In genomic region chr1:40389871-40390560, GRCh38 we compare ENCODE assay signal across 10 cellular contexts. TPM values are rescaled to one million over a fixed set of nuclear protein-coding genes. Genes with fewer than 3 reads are reported as not detected.
A peak's percentile ranks its signal among the peaks of the same experiment; 100 is the strongest.
DNase-seq lines count a peak whose midpoint lies in the region; ATAC-seq and TF ChIP-seq lines count a peak whose summit lies in the region.
"Had no signal": no experiment of that assay in that cellular context is flagged by ENCODE, and none has a peak within 500 bp of the region (broad histone marks: within the 10 kb centered on the region; RNA-seq: fewer than 3 reads in every experiment).

No MANE protein-coding gene starts in this region.

- no peak for TF ChIP-seq POLR2A in uterus (IDR thresholded peaks at IDR 0.05)

- H3K4me3 Mint-ChIP-seq in activated naive CD4-positive, alpha-beta T cell treated with anti-CD3 and anti-CD28 coated beads, Interleukin-2, amount 50 U/mL, for 24 hours, result peak overlapping the region; percentile 83

- H3K36me3 ChIP-seq in mesenchymal stem cell (ENCODE audit: control insufficient read depth in 1 of 2, insufficient read depth in 2 of 2, low read depth in 1 of 2, low read length in 2 of 2) (no peaks in the 10 kb centered on the region), uterus (no peaks in the 10 kb centered on the region), SK-N-SH (replicated peaks in 1 of 2; ENCODE audit: control insufficient read depth in 1 of 2, insufficient read depth in 2 of 2, low read length in 1 of 2) (peaks cover 0 to 2% of the 10 kb centered on the region in 2 experiments)

- no peak overlapping the region for H3K18ac ChIP-seq in mesenchymal stem cell (ENCODE audit: low read depth in 1 of 2, low read length in 2 of 2)

- H2AK5ac ChIP-seq in mesenchymal stem cell (ENCODE audit: low read length, severe bottlenecking), result no peak overlapping the region

- peaks cover 28% of the 10 kb centered on the region for H3K36me3 Mint-ChIP-seq in activated naive CD4-positive, alpha-beta T cell treated with anti-CD3 and anti-CD28 coated beads, Interleukin-2, amount 50 U/mL, for 24 hours

- H3K4me2 ChIP-seq in mesenchymal stem cell (ENCODE audit: low read length, poor library complexity, severe bottlenecking), result no peak overlapping the region
- H3K4me2 ChIP-seq in SK-N-SH, result no peak overlapping the region

- TF ChIP-seq CTCF in uterus (IDR thresholded peaks at IDR 0.05), result no peak
- TF ChIP-seq CTCF in SK-N-SH (IDR thresholded peaks at IDR 0.05), result no peak
- TF ChIP-seq CTCF in GM20000 (IDR thresholded peaks at IDR 0.05; ENCODE audit: extremely low read depth, missing control alignments), result no peak

- H3K23ac ChIP-seq in mesenchymal stem cell (ENCODE audit: low read length in 2 of 2), result no peak overlapping the region

- H2BK15ac ChIP-seq in mesenchymal stem cell (ENCODE audit: low read depth, poor library complexity, severe bottlenecking), result no peak overlapping the region

- POLR2A ChIA-PET in SK-N-SH (lab: Yijun Ruan, JAX), result no interaction called here

- H3K79me2 ChIP-seq in SK-N-SH (ENCODE audit: insufficient read depth), result peaks cover 53% of the 10 kb centered on the region

- peaks cover 28% of the 10 kb centered on the region for H3K79me1 ChIP-seq in mesenchymal stem cell (replicated peaks; ENCODE audit: low read length, poor library complexity, severe bottlenecking)

- CTCF ChIA-PET in SK-N-SH (lab: Yijun Ruan, JAX), result interaction anchor here (1.2 to 5.9 kb wide), 4 partner anchors 15 to 246 kb away, joined by 3 to 37 read pairs (median 6); no protein-coding TSS in a partner anchor

- H3K27me3 ChIP-seq in mesenchymal stem cell (ENCODE audit: control insufficient read depth in 1 of 2, insufficient read depth in 1 of 2, low read length in 2 of 2), result no peaks in the 10 kb centered on the region
- no peaks in the 10 kb centered on the region for H3K27me3 ChIP-seq in uterus
- H3K27me3 ChIP-seq in SK-N-SH (ENCODE audit: insufficient read depth), result no peaks in the 10 kb centered on the region

- H3K27ac Mint-ChIP-seq in activated naive CD4-positive, alpha-beta T cell treated with anti-CD3 and anti-CD28 coated beads, Interleukin-2, amount 50 U/mL, for 24 hours, result peak overlapping the region; percentile 96

- H3K4me1 Mint-ChIP-seq in activated naive CD4-positive, alpha-beta T cell treated with anti-CD3 and anti-CD28 coated beads, Interleukin-2, amount 50 U/mL, for 24 hours, result peaks cover 88% of the 10 kb centered on the region

- no peak overlapping the region for H4K91ac ChIP-seq in mesenchymal stem cell (ENCODE audit: low read length)

- H3K9me3 ChIP-seq in mesenchymal stem cell (ENCODE audit: control insufficient read depth, low read length) (no peaks in the 10 kb centered on the region), uterus (no peaks in the 10 kb centered on the region), SK-N-SH (no peaks in the 10 kb centered on the region)

- no peak overlapping the region for H2BK5ac ChIP-seq in mesenchymal stem cell (ENCODE audit: low read depth, low read length, poor library complexity, severe bottlenecking)

- no peaks in the 10 kb centered on the region for H3K27me3 Mint-ChIP-seq in activated naive CD4-positive, alpha-beta T cell treated with anti-CD3 and anti-CD28 coated beads, Interleukin-2, amount 50 U/mL, for 24 hours

- H3K14ac ChIP-seq in mesenchymal stem cell (ENCODE audit: low read length in 2 of 2), result no peak overlapping the region

- H3K4ac ChIP-seq in mesenchymal stem cell (ENCODE audit: low read depth in 1 of 2, low read length in 2 of 2), result no peak overlapping the region

- H2BK12ac ChIP-seq in mesenchymal stem cell (ENCODE audit: low read length in 2 of 2), result no peak overlapping the region

- H3K27ac ChIP-seq in caudate nucleus (ENCODE audit: low read depth, low read length) (peak overlapping the region; percentile 88), mesenchymal stem cell (ENCODE audit: low read length, poor library complexity, severe bottlenecking) (no peak overlapping the region), uterus (peak overlapping the region; percentile 13 to 14), SK-N-SH (ENCODE audit: low read depth in 2 of 2, low read length in 1 of 2) (no peak overlapping the region)

- no peak for DNase-seq in activated naive CD4-positive, alpha-beta T cell treated with Interleukin-2 at 50 U/mL for 16 hours
- peak in 2 of 61 donors; percentile 18 to 19 for DNase-seq in caudate nucleus (lab: John Stamatoyannopoulos, UW)
- peak; percentile 90 for DNase-seq in mesenchymal stem cell
- peak in 1 of 2 donors; percentile 19 for DNase-seq in uterus
- no peak for DNase-seq in SK-N-SH
- no peak for DNase-seq in GM20000 (ENCODE audit: low spot score)
- DNase-seq: kidney glomerular epithelial cell, NCI-H1436 treated with DMSO at 0.1 percent for 48 hours had no signal

- WGBS in mesenchymal stem cell, result 93% methylated on average over 4 of the region's 4 CpGs
- WGBS in SK-N-SH (ENCODE audit: low lambda C conversion rate), result 87% methylated on average over 4 of the region's 4 CpGs

- H2AFZ ChIP-seq in mesenchymal stem cell (ENCODE audit: low read depth, low read length) (no peak overlapping the region), SK-N-SH (ENCODE audit: low read depth) (no peak overlapping the region)

- no peaks in the 10 kb centered on the region for H3K9me2 ChIP-seq in SK-N-SH

- TF ChIP-seq EP300 in SK-N-SH (IDR thresholded peaks at IDR 0.05; ENCODE audit: borderline replicate concordance in 1 of 2, low read depth in 1 of 2, low read length in 1 of 2), result no peak

- H3K4me1 ChIP-seq in mesenchymal stem cell (ENCODE audit: control insufficient read depth, insufficient read depth, low read depth, low read length) (peaks cover 2% of the 10 kb centered on the region), uterus (peaks cover 0 to 5% of the 10 kb centered on the region in 2 donors), SK-N-SH (ENCODE audit: control insufficient read depth in 1 of 2, insufficient read depth in 2 of 2, low read depth in 1 of 2, low read length in 1 of 2) (peaks cover under 1 to 25% of the 10 kb centered on the region in 2 experiments; a peak in 2 of 4 replicates)

- peak overlapping the region in 1 of 2 experiments; percentile 65 for H3K4me3 ChIP-seq in mesenchymal stem cell (ENCODE audit: insufficient read depth in 1 of 2, low read depth in 1 of 2, low read length in 2 of 2)
- no peak overlapping the region for H3K4me3 ChIP-seq in uterus
- no peak overlapping the region for H3K4me3 ChIP-seq in SK-N-SH (ENCODE audit: low read depth in 2 of 2, low read length in 1 of 2)

- H3K9ac ChIP-seq in mesenchymal stem cell (ENCODE audit: low read length), result peak overlapping the region; percentile 77
- no peak overlapping the region for H3K9ac ChIP-seq in SK-N-SH

- H3F3A ChIP-seq in SK-N-SH (replicated peaks; ENCODE audit: insufficient read depth), result peaks cover 6% of the 10 kb centered on the region

- intact Hi-C loops in uterus (cut with DNase I; ENCODE audit: low total_unique reads), result no loop called here

- no peak for TF ChIP-seq RAD21 in SK-N-SH (IDR thresholded peaks at IDR 0.05; ENCODE audit: low read length)

- H3K9me3 Mint-ChIP-seq in activated naive CD4-positive, alpha-beta T cell treated with anti-CD3 and anti-CD28 coated beads, Interleukin-2, amount 50 U/mL, for 24 hours, result peaks cover 2% of the 10 kb centered on the region

- H4K8ac ChIP-seq in mesenchymal stem cell (ENCODE audit: low read length), result no peak overlapping the region

- H4K20me1 ChIP-seq in SK-N-SH (ENCODE audit: insufficient read depth), result no peaks in the 10 kb centered on the region

- no peak for ATAC-seq in HG03095 (IDR thresholded peaks at IDR 0.05; ENCODE audit: unreplicated experiment)

- H2BK120ac ChIP-seq in mesenchymal stem cell (ENCODE audit: low read depth, low read length), result no peak overlapping the region

TF ChIP-seq in SK-N-SH, 30 proteins besides CTCF, POLR2A, EP300 and RAD21 (continues in another document):
- TF ChIP-seq, protein P1, sequence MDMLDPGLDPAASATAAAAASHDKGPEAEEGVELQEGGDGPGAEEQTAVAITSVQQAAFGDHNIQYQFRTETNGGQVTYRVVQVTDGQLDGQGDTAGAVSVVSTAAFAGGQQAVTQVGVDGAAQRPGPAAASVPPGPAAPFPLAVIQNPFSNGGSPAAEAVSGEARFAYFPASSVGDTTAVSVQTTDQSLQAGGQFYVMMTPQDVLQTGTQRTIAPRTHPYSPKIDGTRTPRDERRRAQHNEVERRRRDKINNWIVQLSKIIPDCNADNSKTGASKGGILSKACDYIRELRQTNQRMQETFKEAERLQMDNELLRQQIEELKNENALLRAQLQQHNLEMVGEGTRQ (IDR thresholded peaks at IDR 0.05; ENCODE audit: borderline replicate concordance, low read depth, low read length), result no peak
- TF ChIP-seq RCOR1 (IDR thresholded peaks at IDR 0.05; ENCODE audit: low read length), result no peak
- no peak for TF ChIP-seq RFX5 (IDR thresholded peaks at IDR 0.05; ENCODE audit: low read length)
- TF ChIP-seq TAF1 (IDR thresholded peaks at IDR 0.05; ENCODE audit: borderline replicate concordance, low read depth, low read length), result no peak
- no peak for TF ChIP-seq SMC3 (IDR thresholded peaks at IDR 0.05; ENCODE audit: low read depth, low read length)
- TF ChIP-seq CHD2 (IDR thresholded peaks at IDR 0.05; ENCODE audit: low read length, partially characterized antibody), result no peak
- no peak for TF ChIP-seq EZH2phosphoT487 (IDR thresholded peaks at IDR 0.05; ENCODE audit: borderline replicate concordance, low read depth)
- no peak for TF ChIP-seq FOSL2 (IDR thresholded peaks at IDR 0.05; ENCODE audit: borderline replicate concordance, low read depth)
- TF ChIP-seq, protein P2, sequence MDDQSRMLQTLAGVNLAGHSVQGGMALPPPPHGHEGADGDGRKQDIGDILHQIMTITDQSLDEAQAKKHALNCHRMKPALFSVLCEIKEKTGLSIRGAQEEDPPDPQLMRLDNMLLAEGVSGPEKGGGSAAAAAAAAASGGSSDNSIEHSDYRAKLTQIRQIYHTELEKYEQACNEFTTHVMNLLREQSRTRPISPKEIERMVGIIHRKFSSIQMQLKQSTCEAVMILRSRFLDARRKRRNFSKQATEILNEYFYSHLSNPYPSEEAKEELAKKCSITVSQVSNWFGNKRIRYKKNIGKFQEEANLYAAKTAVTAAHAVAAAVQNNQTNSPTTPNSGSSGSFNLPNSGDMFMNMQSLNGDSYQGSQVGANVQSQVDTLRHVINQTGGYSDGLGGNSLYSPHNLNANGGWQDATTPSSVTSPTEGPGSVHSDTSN (IDR thresholded peaks at IDR 0.05), result no peak
- TF ChIP-seq RXRA (IDR thresholded peaks at IDR 0.05; ENCODE audit: borderline replicate concordance, low read depth), result no peak
- TF ChIP-seq SIN3A (IDR thresholded peaks at IDR 0.05; ENCODE audit: borderline replicate concordance, low read depth, low read length), result no peak

RNA-seq across cellular contexts. Expression of gene SMAP2, which starts 16.5 kb away (rescaled TPM):
- polyA plus RNA-seq in mesenchymal stem cell (2013, experiment 1 of 2), result 24.8 TPM
- 25.6 TPM for polyA plus RNA-seq in mesenchymal stem cell (2013, experiment 2 of 2)
- total RNA-seq in uterus, result 10 to 100 TPM; 11.1 to 24.8 (median 18.6) TPM
- polyA plus RNA-seq in SK-N-SH (2012; rRNA removed), result 11.2 and 12.7 TPM in 2 replicates
- polyA plus RNA-seq in SK-N-SH (2012; cell fraction: cytosol; rRNA removed), result 11.5 and 12.3 TPM in 2 replicates
- 13.2 and 15.8 TPM in 2 replicates for polyA plus RNA-seq in SK-N-SH (2012; cell fraction: nucleus; rRNA removed)

Comparison
In these comparisons a context has a peak if more than half of its experiments do, and no peak if none do; other contexts are left out.
1. H3K27ac ChIP-seq: peak in caudate nucleus (single experiment) and uterus (2 of 2); none in mesenchymal stem cell (single experiment) and SK-N-SH (0 of 2).